ENCODE assay signal across 2 cellular contexts in the genomic region with DNA sequence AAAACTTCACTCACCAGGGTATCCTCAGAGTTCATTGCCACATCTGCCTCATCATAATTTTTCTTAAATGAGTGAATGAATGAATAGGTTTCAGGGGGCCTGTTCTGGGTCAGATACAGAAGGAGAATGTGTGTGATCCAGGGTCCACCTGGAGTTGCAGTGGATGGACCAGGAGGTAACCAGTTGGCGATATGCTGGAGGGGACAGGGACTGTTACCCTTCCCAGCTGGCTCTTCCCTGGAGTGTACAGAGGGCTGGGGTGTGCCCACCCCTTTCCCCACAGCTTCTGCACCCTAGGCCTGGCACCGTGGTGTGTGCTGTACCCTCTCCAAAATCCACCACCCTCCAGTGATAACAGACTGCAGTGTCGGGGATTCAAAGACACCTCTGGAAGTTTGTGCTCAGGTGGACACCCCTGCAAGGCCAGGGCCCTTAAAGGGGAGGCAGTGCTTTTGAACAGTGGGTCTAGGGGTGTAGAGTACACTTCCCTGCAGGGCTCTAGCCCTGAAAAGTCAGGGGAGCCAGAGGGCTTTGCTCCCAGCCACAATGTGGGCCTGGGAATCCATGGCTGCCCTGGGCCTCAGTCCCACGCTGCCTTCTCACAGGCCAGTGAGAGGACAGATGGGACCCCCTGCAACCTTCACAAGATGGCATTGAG.
TF ChIP-seq lines count a peak whose summit lies in the region.

No MANE protein-coding gene starts in this region.

TF ChIP-seq in HepG2, 621 proteins besides CTCF, POLR2A, EP300 and RAD21:
- TF ChIP-seq MBNL3 (CRISPR knock-in tag; conservative IDR thresholded peaks at IDR 0.05) (no peak), ZNF510 (CRISPR knock-in tag; IDR thresholded peaks at IDR 0.05; ENCODE audit: low read depth) (no peak), ZFP37 (CRISPR knock-in tag; IDR thresholded peaks at IDR 0.05; ENCODE audit: borderline replicate concordance) (no peak), RARA (CRISPR knock-in tag; IDR thresholded peaks at IDR 0.05) (no peak), ZSCAN30 (CRISPR knock-in tag; IDR thresholded peaks at IDR 0.05) (no peak), ZNF414 (CRISPR knock-in tag; IDR thresholded peaks at IDR 0.05) (no peak), ZNF687 (CRISPR knock-in tag; IDR thresholded peaks at IDR 0.05) (no peak), NFYC (CRISPR knock-in tag; IDR thresholded peaks at IDR 0.05) (no peak)
- TF ChIP-seq, protein P1, sequence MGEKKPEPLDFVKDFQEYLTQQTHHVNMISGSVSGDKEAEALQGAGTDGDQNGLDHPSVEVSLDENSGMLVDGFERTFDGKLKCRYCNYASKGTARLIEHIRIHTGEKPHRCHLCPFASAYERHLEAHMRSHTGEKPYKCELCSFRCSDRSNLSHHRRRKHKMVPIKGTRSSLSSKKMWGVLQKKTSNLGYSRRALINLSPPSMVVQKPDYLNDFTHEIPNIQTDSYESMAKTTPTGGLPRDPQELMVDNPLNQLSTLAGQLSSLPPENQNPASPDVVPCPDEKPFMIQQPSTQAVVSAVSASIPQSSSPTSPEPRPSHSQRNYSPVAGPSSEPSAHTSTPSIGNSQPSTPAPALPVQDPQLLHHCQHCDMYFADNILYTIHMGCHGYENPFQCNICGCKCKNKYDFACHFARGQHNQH (CRISPR knock-in tag; IDR thresholded peaks at IDR 0.05) = no peak
- TF ChIP-seq, protein P2, sequence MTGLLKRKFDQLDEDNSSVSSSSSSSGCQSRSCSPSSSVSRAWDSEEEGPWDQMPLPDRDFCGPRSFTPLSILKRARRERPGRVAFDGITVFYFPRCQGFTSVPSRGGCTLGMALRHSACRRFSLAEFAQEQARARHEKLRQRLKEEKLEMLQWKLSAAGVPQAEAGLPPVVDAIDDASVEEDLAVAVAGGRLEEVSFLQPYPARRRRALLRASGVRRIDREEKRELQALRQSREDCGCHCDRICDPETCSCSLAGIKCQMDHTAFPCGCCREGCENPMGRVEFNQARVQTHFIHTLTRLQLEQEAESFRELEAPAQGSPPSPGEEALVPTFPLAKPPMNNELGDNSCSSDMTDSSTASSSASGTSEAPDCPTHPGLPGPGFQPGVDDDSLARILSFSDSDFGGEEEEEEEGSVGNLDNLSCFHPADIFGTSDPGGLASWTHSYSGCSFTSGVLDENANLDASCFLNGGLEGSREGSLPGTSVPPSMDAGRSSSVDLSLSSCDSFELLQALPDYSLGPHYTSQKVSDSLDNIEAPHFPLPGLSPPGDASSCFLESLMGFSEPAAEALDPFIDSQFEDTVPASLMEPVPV (CRISPR knock-in tag; IDR thresholded peaks at IDR 0.05) = no peak
- TF ChIP-seq, protein P3, sequence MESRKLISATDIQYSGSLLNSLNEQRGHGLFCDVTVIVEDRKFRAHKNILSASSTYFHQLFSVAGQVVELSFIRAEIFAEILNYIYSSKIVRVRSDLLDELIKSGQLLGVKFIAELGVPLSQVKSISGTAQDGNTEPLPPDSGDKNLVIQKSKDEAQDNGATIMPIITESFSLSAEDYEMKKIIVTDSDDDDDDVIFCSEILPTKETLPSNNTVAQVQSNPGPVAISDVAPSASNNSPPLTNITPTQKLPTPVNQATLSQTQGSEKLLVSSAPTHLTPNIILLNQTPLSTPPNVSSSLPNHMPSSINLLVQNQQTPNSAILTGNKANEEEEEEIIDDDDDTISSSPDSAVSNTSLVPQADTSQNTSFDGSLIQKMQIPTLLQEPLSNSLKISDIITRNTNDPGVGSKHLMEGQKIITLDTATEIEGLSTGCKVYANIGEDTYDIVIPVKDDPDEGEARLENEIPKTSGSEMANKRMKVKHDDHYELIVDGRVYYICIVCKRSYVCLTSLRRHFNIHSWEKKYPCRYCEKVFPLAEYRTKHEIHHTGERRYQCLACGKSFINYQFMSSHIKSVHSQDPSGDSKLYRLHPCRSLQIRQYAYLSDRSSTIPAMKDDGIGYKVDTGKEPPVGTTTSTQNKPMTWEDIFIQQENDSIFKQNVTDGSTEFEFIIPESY (CRISPR knock-in tag; IDR thresholded peaks at IDR 0.05) = no peak
- TF ChIP-seq, protein P4, sequence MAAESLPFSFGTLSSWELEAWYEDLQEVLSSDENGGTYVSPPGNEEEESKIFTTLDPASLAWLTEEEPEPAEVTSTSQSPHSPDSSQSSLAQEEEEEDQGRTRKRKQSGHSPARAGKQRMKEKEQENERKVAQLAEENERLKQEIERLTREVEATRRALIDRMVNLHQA (CRISPR knock-in tag; IDR thresholded peaks at IDR 0.05) = no peak

TF ChIP-seq in H1, 55 proteins besides CTCF, POLR2A, EP300 and RAD21:
- TF ChIP-seq PHF8 (conservative IDR thresholded peaks at IDR 0.05; ENCODE audit: low read depth, low read length) (no peak), EZH2 (IDR thresholded peaks at IDR 0.05; ENCODE audit: low read depth, low read length, severe bottlenecking) (no peak), RNF2 (IDR thresholded peaks at IDR 0.05; ENCODE audit: borderline replicate concordance, low read depth, low read length, missing control alignments, poor library complexity, severe bottlenecking) (no peak), SIRT6 (IDR thresholded peaks at IDR 0.05; ENCODE audit: low read length) (no peak), SIN3A (conservative IDR thresholded peaks at IDR 0.05 in 1 of 2, IDR thresholded peaks at IDR 0.05 in 1 of 2; ENCODE audit: low read depth in 1 of 2, low read length in 2 of 2) (no peak), JUN (IDR thresholded peaks at IDR 0.05; ENCODE audit: low read depth, low read length) (no peak), HDAC2 (IDR thresholded peaks at IDR 0.05; ENCODE audit: borderline replicate concordance in 1 of 2, low read depth in 2 of 2, low read length in 2 of 2) (no peak), POU5F1 (IDR thresholded peaks at IDR 0.05; ENCODE audit: low read depth, low read length) (no peak), SIX5 (IDR thresholded peaks at IDR 0.05; ENCODE audit: low read depth, low read length) (no peak), CBX5 (IDR thresholded peaks at IDR 0.05; ENCODE audit: low read depth, low read length) (no peak), BACH1 (IDR thresholded peaks at IDR 0.05; ENCODE audit: low read length) (no peak), POLR2AphosphoS5 (IDR thresholded peaks at IDR 0.05; ENCODE audit: low read depth, low read length) (no peak), KDM5A (IDR thresholded peaks at IDR 0.05; ENCODE audit: low read length) (no peak), HDAC6 (IDR thresholded peaks at IDR 0.05; ENCODE audit: low read depth, low read length) (no peak)
